8 cellular contexts compared by ENCODE assay signal in the genomic region with DNA sequence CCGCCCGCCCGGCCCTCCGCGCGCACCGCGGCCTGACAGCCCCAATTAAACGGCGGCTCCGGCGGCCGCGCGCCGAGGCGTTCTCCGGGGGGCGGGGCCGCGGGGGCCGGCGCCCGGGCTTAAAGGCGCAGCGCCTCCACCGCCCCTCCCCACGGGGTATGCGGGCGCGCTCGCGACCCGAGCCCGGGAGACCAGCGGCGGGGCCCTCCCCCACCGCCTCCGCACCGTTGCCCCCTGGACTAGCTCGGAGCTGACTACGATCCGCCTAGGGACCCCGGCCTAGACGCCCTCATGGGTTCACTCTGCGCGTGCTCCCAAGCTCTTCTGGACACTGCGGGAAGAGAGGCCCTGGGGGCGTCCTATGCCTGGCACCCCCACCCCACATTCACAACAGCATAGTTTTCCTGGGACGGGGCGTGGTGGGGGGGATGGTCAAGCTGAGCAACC. TPM values are rescaled to one million over a fixed set of nuclear protein-coding genes. Genes with fewer than 3 reads are reported as not detected.
DNase-seq lines count a peak whose midpoint lies in the region; ATAC-seq and TF ChIP-seq lines count a peak whose summit lies in the region.

A gene with protein sequence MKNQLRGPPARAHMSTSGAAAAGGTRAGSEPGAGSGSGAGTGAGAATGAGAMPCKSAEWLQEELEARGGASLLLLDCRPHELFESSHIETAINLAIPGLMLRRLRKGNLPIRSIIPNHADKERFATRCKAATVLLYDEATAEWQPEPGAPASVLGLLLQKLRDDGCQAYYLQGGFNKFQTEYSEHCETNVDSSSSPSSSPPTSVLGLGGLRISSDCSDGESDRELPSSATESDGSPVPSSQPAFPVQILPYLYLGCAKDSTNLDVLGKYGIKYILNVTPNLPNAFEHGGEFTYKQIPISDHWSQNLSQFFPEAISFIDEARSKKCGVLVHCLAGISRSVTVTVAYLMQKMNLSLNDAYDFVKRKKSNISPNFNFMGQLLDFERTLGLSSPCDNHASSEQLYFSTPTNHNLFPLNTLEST (minus strand): TSS at position 51 of the 447 bp plus-strand sequence. CDS start 205 bp downstream, outside the sequence.

- POLR2A ChIA-PET in CD8-positive, alpha-beta T cell (lab: Charles Lee), result interaction anchor here (0.9 to 1.6 kb wide), 10 partner anchors 31 to 480 kb away, joined by 3 to 7 read pairs (median 4); a partner anchor contains a TSS

- peaks cover 9% of the 10 kb centered on the region; the same call in 1 of the 2 replicates for H4K20me1 ChIP-seq in Karpas-422 (ENCODE audit: insufficient read depth, low read depth, low read length)

- H2AFZ ChIP-seq in Karpas-422 (ENCODE audit: low read length), result peak within 1 kb of the TSS; percentile 79

- peak within 1 kb of the TSS; percentile 91 for H3K4me3 Mint-ChIP-seq in CD8-positive, alpha-beta T cell
- H3K4me3 Mint-ChIP-seq in T-helper 1 cell treated with Interleukin-12 subunit alpha and Interleukin-12 subunit beta and Interleukin-4 antibody, amounts not matched to agents 30 μg/mL and 1 μg/mL, for 36 hours, result peak within 1 kb of the TSS; percentile 85

- intact Hi-C loops in CD8-positive, alpha-beta T cell (cut with DNase I, micrococcal nuclease), result loop anchor here (2.0 to 10.0 kb wide), 8 partner anchors 168 to 1692 kb away; a partner anchor contains a TSS
- intact Hi-C loops in right cardiac atrium (cut with DNase I), result loop anchor here in 1 of 4 donors (5.0 kb wide), 1 partner anchor 66 kb away; no protein-coding TSS in a partner anchor

- peaks cover 21% of the 10 kb centered on the region for H3K36me3 Mint-ChIP-seq in CD8-positive, alpha-beta T cell
- H3K36me3 Mint-ChIP-seq in T-helper 1 cell treated with Interleukin-12 subunit alpha and Interleukin-12 subunit beta and Interleukin-4 antibody, amounts not matched to agents 30 μg/mL and 1 μg/mL, for 36 hours (ENCODE audit: low read depth), result peaks cover 17% of the 10 kb centered on the region

- no peaks in the 10 kb centered on the region for H3K27me3 ChIP-seq in CD8-positive, alpha-beta T cell (ENCODE audit: insufficient read depth, low read length)
- no peaks in the 10 kb centered on the region for H3K27me3 ChIP-seq in Karpas-422 (ENCODE audit: low read length)
- H3K27me3 ChIP-seq in right cardiac atrium (ENCODE audit: control insufficient read depth, insufficient read depth), result no peaks in the 10 kb centered on the region
- no peaks in the 10 kb centered on the region for H3K27me3 ChIP-seq in rectal smooth muscle tissue (ENCODE audit: control insufficient read depth, insufficient read depth, low read length)

- DNase-seq in CD8-positive, alpha-beta T cell, result peak; percentile 18 to 80 (median 64)
- DNase-seq in Karpas-422, result peak; percentile 89
- peak in 38 of 56 donors; percentile 46 to 83 (median 68) for DNase-seq in amygdala (lab: John Stamatoyannopoulos, UW)
- DNase-seq in right cardiac atrium, result peak; percentile 79 to 93 (median 92)
- DNase-seq in COLO829 (ENCODE audit: low spot score), result no peak

- H3K27ac ChIP-seq in CD8-positive, alpha-beta T cell (ENCODE audit: low read depth, low read length), result peak within 1 kb of the TSS; percentile 64
- H3K27ac ChIP-seq in Karpas-422 (ENCODE audit: low read length) (peak within 1 kb of the TSS; percentile 54), right cardiac atrium (ENCODE audit: low read length) (peak within 1 kb of the TSS; percentile 97), rectal smooth muscle tissue (ENCODE audit: low read depth, low read length) (peak within 1 kb of the TSS; percentile 80)

- ATAC-seq in CD8-positive, alpha-beta T cell, result peak; percentile 22
- peak; percentile 29 for ATAC-seq in GM21423 (IDR thresholded peaks at IDR 0.05; ENCODE audit: unreplicated experiment)
- peak; percentile 53 to 60 for ATAC-seq in right cardiac atrium

- H3K27ac Mint-ChIP-seq in CD8-positive, alpha-beta T cell, result peak within 1 kb of the TSS; percentile 90
- peak within 1 kb of the TSS; percentile 92 for H3K27ac Mint-ChIP-seq in T-helper 1 cell treated with Interleukin-12 subunit alpha and Interleukin-12 subunit beta and Interleukin-4 antibody, amounts not matched to agents 30 μg/mL and 1 μg/mL, for 36 hours

- WGBS in right cardiac atrium, result under 1% methylated on average over 50 of the region's 51 CpGs

- H3K4me1 ChIP-seq in CD8-positive, alpha-beta T cell (ENCODE audit: insufficient read depth, low read length), result peaks cover 43% of the 10 kb centered on the region
- H3K4me1 ChIP-seq in Karpas-422 (ENCODE audit: low read length) (peaks cover 47% of the 10 kb centered on the region), right cardiac atrium (ENCODE audit: control insufficient read depth, insufficient read depth, low read length) (peaks cover 14% of the 10 kb centered on the region), rectal smooth muscle tissue (ENCODE audit: control insufficient read depth, insufficient read depth, low read length) (peaks cover 14% of the 10 kb centered on the region)

- no peaks in the 10 kb centered on the region for H3K9me3 Mint-ChIP-seq in CD8-positive, alpha-beta T cell
- no peaks in the 10 kb centered on the region for H3K9me3 Mint-ChIP-seq in T-helper 1 cell treated with Interleukin-12 subunit alpha and Interleukin-12 subunit beta and Interleukin-4 antibody, amounts not matched to agents 30 μg/mL and 1 μg/mL, for 36 hours

- H3K4me2 ChIP-seq in Karpas-422 (ENCODE audit: low read depth, low read length, poor library complexity, severe bottlenecking), result peak within 1 kb of the TSS; percentile 97

- H3K9me2 ChIP-seq in Karpas-422 (replicated peaks; ENCODE audit: insufficient read depth, low read length), result no peaks in the 10 kb centered on the region

- H3K36me3 ChIP-seq in CD8-positive, alpha-beta T cell (ENCODE audit: insufficient read depth, low read length), result no peaks in the 10 kb centered on the region
- H3K36me3 ChIP-seq in Karpas-422 (ENCODE audit: insufficient read depth, low read length) (no peaks in the 10 kb centered on the region), rectal smooth muscle tissue (ENCODE audit: control insufficient read depth, insufficient read depth, low read length) (no peaks in the 10 kb centered on the region)

- H3K79me2 ChIP-seq in Karpas-422 (ENCODE audit: low read length), result peaks cover 16% of the 10 kb centered on the region

- CTCF ChIA-PET in CD8-positive, alpha-beta T cell (lab: Charles Lee), result interaction anchor here (0.8 to 9.7 kb wide), 12 partner anchors 10 to 390 kb away, joined by 3 to 97 read pairs (median 4); a partner anchor contains a TSS

- H3K27me3 Mint-ChIP-seq in CD8-positive, alpha-beta T cell (ENCODE audit: low read depth), result no peaks in the 10 kb centered on the region
- H3K27me3 Mint-ChIP-seq in T-helper 1 cell treated with Interleukin-12 subunit alpha and Interleukin-12 subunit beta and Interleukin-4 antibody, amounts not matched to agents 30 μg/mL and 1 μg/mL, for 36 hours (ENCODE audit: low read depth), result no peaks in the 10 kb centered on the region

- H3K4me3 ChIP-seq in CD8-positive, alpha-beta T cell (ENCODE audit: low read depth, low read length), result peak within 1 kb of the TSS; percentile 76
- H3K4me3 ChIP-seq in Karpas-422 (ENCODE audit: low read length) (peak within 1 kb of the TSS; percentile 85), right cardiac atrium (ENCODE audit: low read length) (peak within 1 kb of the TSS; percentile 91), rectal smooth muscle tissue (ENCODE audit: low read length) (peak within 1 kb of the TSS; percentile 87)

- no peak for TF ChIP-seq CTCF in CD8-positive, alpha-beta T cell (IDR thresholded peaks at IDR 0.05)

- peaks cover 41% of the 10 kb centered on the region for H3K4me1 Mint-ChIP-seq in CD8-positive, alpha-beta T cell (ENCODE audit: low read depth)
- peaks cover 33% of the 10 kb centered on the region for H3K4me1 Mint-ChIP-seq in T-helper 1 cell treated with Interleukin-12 subunit alpha and Interleukin-12 subunit beta and Interleukin-4 antibody, amounts not matched to agents 30 μg/mL and 1 μg/mL, for 36 hours (ENCODE audit: low read depth)

- H3K9ac ChIP-seq in Karpas-422 (ENCODE audit: low read length) (peak within 1 kb of the TSS; percentile 93), rectal smooth muscle tissue (ENCODE audit: low read length) (peak within 1 kb of the TSS; percentile 51)

- H3K9me3 ChIP-seq in CD8-positive, alpha-beta T cell (ENCODE audit: low read length), result no peaks in the 10 kb centered on the region
- H3K9me3 ChIP-seq in Karpas-422 (ENCODE audit: low read length) (no peaks in the 10 kb centered on the region), right cardiac atrium (ENCODE audit: control insufficient read depth, low read length) (no peaks in the 10 kb centered on the region)

RNA-seq across cellular contexts. Expression of the gene that starts here (rescaled TPM):
- 1 to 10 TPM; 5.4 to 5.6 TPM for total RNA-seq in CD8-positive, alpha-beta T cell
- total RNA-seq in Karpas-422 (2014; rRNA removed; shearing (Covaris generic); ENCODE audit: low replicate concordance), result 11.1 and 21.2 TPM in 2 replicates
- 10 to 100 TPM; 27.2 to 39.9 (median 36.2) TPM for total RNA-seq in right cardiac atrium
- polyA plus RNA-seq in right cardiac atrium, result 18.1 TPM
